ENCODE assay signal across 11 cellular contexts in the genomic region with DNA sequence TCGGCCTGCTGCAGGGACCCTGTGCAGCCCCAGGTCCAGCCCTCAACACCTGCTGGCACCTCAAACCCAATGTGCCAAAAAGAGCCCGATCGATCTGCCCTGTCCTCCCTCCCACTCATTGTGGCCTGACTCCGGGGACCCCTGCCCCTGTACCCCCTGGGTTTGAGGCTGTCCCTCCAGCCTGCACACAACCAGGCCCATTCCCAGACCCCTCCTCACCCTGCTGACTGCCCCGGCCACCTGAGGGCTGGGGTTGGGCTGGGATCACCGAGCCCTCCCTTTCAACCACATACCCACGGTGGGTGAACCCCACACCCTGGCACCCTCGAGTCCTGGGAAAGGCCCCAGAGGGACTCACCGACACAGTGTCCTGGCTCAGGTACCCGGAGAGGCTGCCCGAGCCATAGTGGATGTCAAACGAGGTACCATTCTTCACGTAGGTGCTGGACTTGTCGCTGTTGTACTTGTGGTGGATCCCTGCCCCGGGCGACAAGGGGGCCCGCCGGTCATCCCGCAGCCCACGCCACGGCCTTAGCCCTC. TPM values are rescaled to one million over a fixed set of nuclear protein-coding genes. Genes with fewer than 3 reads are reported as not detected.
DNase-seq lines count a peak whose midpoint lies in the region; ATAC-seq and TF ChIP-seq lines count a peak whose summit lies in the region.
"Had no signal": no experiment of that assay in that cellular context is flagged by ENCODE, and none has a peak within 500 bp of the region (broad histone marks: within the 10 kb centered on the region; RNA-seq: fewer than 3 reads in every experiment).

No MANE protein-coding gene starts in this region.

- H3K36me3 Mint-ChIP-seq in activated T-helper 1 cell treated with anti-CD3 and anti-CD28 coated beads, Interleukin-12 subunit alpha, Interleukin-12 subunit beta, Interleukin-2, Interleukin-4 antibody, amounts not matched to agents 30 ng/mL and 10 ng/mL and 1 ng/mL, durations not matched to agents 14 hours and 24 hours and 36 hours (ENCODE audit: low read depth) = peaks cover 12% of the 10 kb centered on the region
- H3K36me3 Mint-ChIP-seq in immature natural killer cell = peaks cover 0 to 12% (median 0%) of the 10 kb centered on the region in 3 donors
- H3K36me3 Mint-ChIP-seq in stimulated activated effector memory CD8-positive, alpha-beta T cell treated with anti-CD3 and anti-CD28 coated beads, Interleukin-12 subunit alpha, Interleukin-12 subunit beta, amount 100 ng/mL, for 72 hours = peaks cover 43% of the 10 kb centered on the region

- peaks cover 45% of the 10 kb centered on the region for H3K4me1 Mint-ChIP-seq in activated T-helper 1 cell treated with anti-CD3 and anti-CD28 coated beads, Interleukin-12 subunit alpha, Interleukin-12 subunit beta, Interleukin-2, Interleukin-4 antibody, amounts not matched to agents 30 ng/mL and 10 ng/mL and 1 ng/mL, durations not matched to agents 14 hours and 24 hours and 36 hours (ENCODE audit: low read depth)
- peaks cover 79 to 82% of the 10 kb centered on the region in 2 donors for H3K4me1 Mint-ChIP-seq in immature natural killer cell
- H3K4me1 Mint-ChIP-seq in stimulated activated effector memory CD8-positive, alpha-beta T cell treated with anti-CD3 and anti-CD28 coated beads, Interleukin-12 subunit alpha, Interleukin-12 subunit beta, amount 100 ng/mL, for 72 hours = peaks cover 63% of the 10 kb centered on the region

- H3K4me3 ChIP-seq in HL-60 (replicated peaks; ENCODE audit: insufficient read depth, low read length) = no peak overlapping the region

- intact Hi-C loops in activated T-helper 1 cell treated with anti-CD3 and anti-CD28 coated beads, Interleukin-12 subunit alpha, Interleukin-12 subunit beta, Interleukin-2, Interleukin-4 antibody, amounts not matched to agents 30 ng/mL and 10 ng/mL and 1 ng/mL, durations not matched to agents 14 hours and 24 hours and 36 hours (cut with micrococcal nuclease) = no loop called here

- peak overlapping the region; percentile 71 for H3K27ac Mint-ChIP-seq in activated T-helper 1 cell treated with anti-CD3 and anti-CD28 coated beads, Interleukin-12 subunit alpha, Interleukin-12 subunit beta, Interleukin-2, Interleukin-4 antibody, amounts not matched to agents 30 ng/mL and 10 ng/mL and 1 ng/mL, durations not matched to agents 14 hours and 24 hours and 36 hours
- H3K27ac Mint-ChIP-seq in immature natural killer cell = peak overlapping the region; percentile 90 to 97 (median 94)
- peak overlapping the region; percentile 96 for H3K27ac Mint-ChIP-seq in stimulated activated effector memory CD8-positive, alpha-beta T cell treated with anti-CD3 and anti-CD28 coated beads, Interleukin-12 subunit alpha, Interleukin-12 subunit beta, amount 100 ng/mL, for 72 hours

- peak overlapping the region; percentile 79 for H3K27ac ChIP-seq in HL-60 (replicated peaks)
- H3K27ac ChIP-seq: parathyroid adenoma had no signal

- no peaks in the 10 kb centered on the region for H3K9me3 Mint-ChIP-seq in activated T-helper 1 cell treated with anti-CD3 and anti-CD28 coated beads, Interleukin-12 subunit alpha, Interleukin-12 subunit beta, Interleukin-2, Interleukin-4 antibody, amounts not matched to agents 30 ng/mL and 10 ng/mL and 1 ng/mL, durations not matched to agents 14 hours and 24 hours and 36 hours
- no peaks in the 10 kb centered on the region for H3K9me3 Mint-ChIP-seq in immature natural killer cell
- no peaks in the 10 kb centered on the region for H3K9me3 Mint-ChIP-seq in stimulated activated effector memory CD8-positive, alpha-beta T cell treated with anti-CD3 and anti-CD28 coated beads, Interleukin-12 subunit alpha, Interleukin-12 subunit beta, amount 100 ng/mL, for 72 hours

- peak overlapping the region; percentile 58 for H3K4me3 Mint-ChIP-seq in activated T-helper 1 cell treated with anti-CD3 and anti-CD28 coated beads, Interleukin-12 subunit alpha, Interleukin-12 subunit beta, Interleukin-2, Interleukin-4 antibody, amounts not matched to agents 30 ng/mL and 10 ng/mL and 1 ng/mL, durations not matched to agents 14 hours and 24 hours and 36 hours
- H3K4me3 Mint-ChIP-seq in immature natural killer cell = peak overlapping the region; percentile 84 to 87 (median 86)
- peak overlapping the region; percentile 74 for H3K4me3 Mint-ChIP-seq in stimulated activated effector memory CD8-positive, alpha-beta T cell treated with anti-CD3 and anti-CD28 coated beads, Interleukin-12 subunit alpha, Interleukin-12 subunit beta, amount 100 ng/mL, for 72 hours

- no peak for TF ChIP-seq CTCF in HL-60 (IDR thresholded peaks at IDR 0.05; ENCODE audit: insufficient read depth, low read length)

- no peak for DNase-seq in HL-60 (ENCODE audit: low read depth in 1 of 2, low spot score in 1 of 2)
- no peak for DNase-seq in activated T-helper 1 cell treated with anti-CD3 and anti-CD28 coated beads, Interleukin-12 subunit alpha, Interleukin-12 subunit beta, Interleukin-2, Interleukin-4 antibody, amounts not matched to agents 30 ng/mL and 10 ng/mL and 1 ng/mL, durations not matched to agents 14 hours and 24 hours and 36 hours (ENCODE audit: low spot score)
- DNase-seq in immature natural killer cell = no peak
- no peak for DNase-seq in stimulated activated effector memory CD8-positive, alpha-beta T cell treated with anti-CD3 and anti-CD28 coated beads, Interleukin-12 subunit alpha, Interleukin-12 subunit beta, amount 100 ng/mL, for 72 hours (ENCODE audit: low spot score in 2 of 2)
- no peak for DNase-seq in activated gamma-delta T cell treated with Interleukin-2 at 50 U/mL for 16 hours
- DNase-seq in NOMO-1 (lab: John Stamatoyannopoulos, UW; ENCODE audit: unreplicated experiment in 2 of 2) = no peak
- no peak for DNase-seq in SW 1271 (lab: John Stamatoyannopoulos, UW)
- DNase-seq: NCI-H1092, NCI-H510A had no signal

- no peaks in the 10 kb centered on the region for H3K27me3 Mint-ChIP-seq in activated T-helper 1 cell treated with anti-CD3 and anti-CD28 coated beads, Interleukin-12 subunit alpha, Interleukin-12 subunit beta, Interleukin-2, Interleukin-4 antibody, amounts not matched to agents 30 ng/mL and 10 ng/mL and 1 ng/mL, durations not matched to agents 14 hours and 24 hours and 36 hours (ENCODE audit: insufficient read depth)
- peaks cover 7 to 9% (median 7%) of the 10 kb centered on the region in 3 donors for H3K27me3 Mint-ChIP-seq in immature natural killer cell (ENCODE audit: low read depth in 3 of 3)

- no peaks in the 10 kb centered on the region for H3K27me3 ChIP-seq in HL-60 (ENCODE audit: insufficient read depth, poor library complexity, severe bottlenecking)

- ATAC-seq in stimulated activated effector memory CD8-positive, alpha-beta T cell treated with anti-CD3 and anti-CD28 coated beads, Interleukin-12 subunit alpha, Interleukin-12 subunit beta, amount 100 ng/mL, for 72 hours = no peak
- ATAC-seq: left lobe of liver had no signal

RNA-seq across cellular contexts. Expression of a gene that starts 5.0 kb away (rescaled TPM):
- 84.2 and 92.1 TPM in 2 replicates for total RNA-seq in activated T-helper 1 cell treated with anti-CD3 and anti-CD28 coated beads, Interleukin-12 subunit alpha, Interleukin-12 subunit beta, Interleukin-2, Interleukin-4 antibody, amounts not matched to agents 30 ng/mL and 10 ng/mL and 1 ng/mL, durations not matched to agents 14 hours and 24 hours and 36 hours
- polyA plus RNA-seq in immature natural killer cell = 100 to 1,000 TPM; 471 to 795 (median 488) TPM

RNA-seq across cellular contexts. Expression of a gene that starts 8.3 kb away (rescaled TPM):
- 0.32 and 0.52 TPM in 2 replicates for total RNA-seq in activated T-helper 1 cell treated with anti-CD3 and anti-CD28 coated beads, Interleukin-12 subunit alpha, Interleukin-12 subunit beta, Interleukin-2, Interleukin-4 antibody, amounts not matched to agents 30 ng/mL and 10 ng/mL and 1 ng/mL, durations not matched to agents 14 hours and 24 hours and 36 hours
- under 1 TPM; 0.09 to 0.93 (median 0.39) TPM for polyA plus RNA-seq in immature natural killer cell
